ENCODE assay signal across 11 cellular contexts in genomic region chr3:151770941-151771340, GRCh38. TPM values are rescaled to one million over a fixed set of nuclear protein-coding genes. Genes with fewer than 3 reads are reported as not detected.
A peak's percentile ranks its signal among the peaks of the same experiment; 100 is the strongest.
DNase-seq lines count a peak whose midpoint lies in the region; ATAC-seq and TF ChIP-seq lines count a peak whose summit lies in the region.
"Had no signal": no experiment of that assay in that cellular context is flagged by ENCODE, and none has a peak within 500 bp of the region (broad histone marks: within the 10 kb centered on the region; RNA-seq: fewer than 3 reads in every experiment).

No MANE protein-coding gene starts in this region.

- no peaks in the 10 kb centered on the region for H3K36me3 ChIP-seq in Karpas-422 (ENCODE audit: insufficient read depth, low read length)

- H3K4me1 ChIP-seq in Karpas-422 (ENCODE audit: low read length) = no peaks in the 10 kb centered on the region

- H3K4me3 ChIP-seq in AG10803 (ENCODE audit: low read length) (no peak overlapping the region), fibroblast of the aortic adventitia (ENCODE audit: low read depth, low read length) (peak overlapping the region; percentile 4), Karpas-422 (ENCODE audit: low read length) (no peak overlapping the region)

- TF ChIP-seq CTCF in AG10803 (conservative IDR thresholded peaks at IDR 0.05; ENCODE audit: low read length) = no peak
- no peak for TF ChIP-seq CTCF in fibroblast of the aortic adventitia (IDR thresholded peaks at IDR 0.05; ENCODE audit: insufficient read depth, low read length)
- no peak for TF ChIP-seq CTCF in osteocyte (IDR thresholded peaks at IDR 0.05)

- H3K27me3 Mint-ChIP-seq in osteocyte (ENCODE audit: unreplicated experiment) = no peaks in the 10 kb centered on the region
- H3K27me3 Mint-ChIP-seq: activated naive CD8-positive, alpha-beta T cell treated with anti-CD3 and anti-CD28 coated beads, Interleukin-2, amount 10 ng/mL, durations not matched to agents 7 days and 5 days had no signal

- H3K79me2 ChIP-seq in Karpas-422 (ENCODE audit: low read length) = no peaks in the 10 kb centered on the region

- no peaks in the 10 kb centered on the region for H3K36me3 Mint-ChIP-seq in osteocyte (ENCODE audit: unreplicated experiment)
- H3K36me3 Mint-ChIP-seq: activated naive CD8-positive, alpha-beta T cell treated with anti-CD3 and anti-CD28 coated beads, Interleukin-2, amount 10 ng/mL, durations not matched to agents 7 days and 5 days had no signal

- H3K27ac ChIP-seq in Karpas-422 (ENCODE audit: low read length) = no peak overlapping the region
- H3K27ac ChIP-seq: C4-2B had no signal

- no peaks in the 10 kb centered on the region for H3K9me2 ChIP-seq in Karpas-422 (replicated peaks; ENCODE audit: insufficient read depth, low read length)

- in situ Hi-C loops in SK-MEL-5 (cut with HindIII; ENCODE audit: low pct_unique_long_range_greater_than_20kb, low sequenced_read_pairs) = no loop called here

- ATAC-seq in GM18861 (IDR thresholded peaks at IDR 0.05; ENCODE audit: unreplicated experiment) = no peak

- H3K27ac Mint-ChIP-seq in osteocyte (ENCODE audit: unreplicated experiment) = peak overlapping the region; percentile 86
- H3K27ac Mint-ChIP-seq: activated naive CD8-positive, alpha-beta T cell treated with anti-CD3 and anti-CD28 coated beads, Interleukin-2, amount 10 ng/mL, durations not matched to agents 7 days and 5 days; T-helper 2 cell treated with Interferon-gamma antibody and Interleukin-4, amounts not matched to agents 5 μg/mL and 100 μg/mL, for 36 hours had no signal

- no peak overlapping the region for H3K4me3 Mint-ChIP-seq in osteocyte (ENCODE audit: unreplicated experiment)
- H3K4me3 Mint-ChIP-seq: activated naive CD8-positive, alpha-beta T cell treated with anti-CD3 and anti-CD28 coated beads, Interleukin-2, amount 10 ng/mL, durations not matched to agents 7 days and 5 days; T-helper 2 cell treated with Interferon-gamma antibody and Interleukin-4, amounts not matched to agents 5 μg/mL and 100 μg/mL, for 36 hours had no signal

- no peak overlapping the region for H2AFZ ChIP-seq in Karpas-422 (ENCODE audit: low read length)

- H3K9me3 Mint-ChIP-seq in osteocyte (ENCODE audit: unreplicated experiment) = no peaks in the 10 kb centered on the region
- H3K9me3 Mint-ChIP-seq: activated naive CD8-positive, alpha-beta T cell treated with anti-CD3 and anti-CD28 coated beads, Interleukin-2, amount 10 ng/mL, durations not matched to agents 7 days and 5 days; T-helper 2 cell treated with Interferon-gamma antibody and Interleukin-4, amounts not matched to agents 5 μg/mL and 100 μg/mL, for 36 hours had no signal

- peaks cover 37% of the 10 kb centered on the region for H3K4me1 Mint-ChIP-seq in osteocyte (ENCODE audit: unreplicated experiment)
- H3K4me1 Mint-ChIP-seq: activated naive CD8-positive, alpha-beta T cell treated with anti-CD3 and anti-CD28 coated beads, Interleukin-2, amount 10 ng/mL, durations not matched to agents 7 days and 5 days had no signal

- no peak overlapping the region for H3K4me2 ChIP-seq in Karpas-422 (ENCODE audit: low read depth, low read length, poor library complexity, severe bottlenecking)

- DNase-seq in AG10803 (ENCODE audit: low read depth) (peak; percentile 55), SK-MEL-5 (ENCODE audit: low read depth, low spot score) (peak; percentile 79), fibroblast of the aortic adventitia (ENCODE audit: low read depth) (peak; percentile 67), osteocyte (ENCODE audit: extremely low spot score, unreplicated experiment) (no peak), HCEC 1CT (no peak), T-helper 2 cell (no peak), Karpas-422 (no peak)
- DNase-seq: activated naive CD8-positive, alpha-beta T cell treated with anti-CD3 and anti-CD28 coated beads, Interleukin-2, amount 10 ng/mL, durations not matched to agents 7 days and 5 days had no signal

- no peak overlapping the region for H3K9ac ChIP-seq in Karpas-422 (ENCODE audit: low read length)

- no peaks in the 10 kb centered on the region for H3K27me3 ChIP-seq in Karpas-422 (ENCODE audit: low read length)

- H3K9me3 ChIP-seq in Karpas-422 (ENCODE audit: low read length) = no peaks in the 10 kb centered on the region

- no peaks in the 10 kb centered on the region for H4K20me1 ChIP-seq in Karpas-422 (ENCODE audit: insufficient read depth, low read depth, low read length)

RNA-seq across cellular contexts. Expression of gene AADACL2, which starts 37.2 kb away (rescaled TPM):
- total RNA-seq in SK-MEL-5 (2014; rRNA removed; shearing (Covaris generic)) = not detected in 2 replicates
- polyA plus RNA-seq in SK-MEL-5 (2015; cell fraction: cytosol; rRNA removed) = not detected in 2 replicates
- polyA plus RNA-seq in SK-MEL-5 (2015; cell fraction: nucleus; rRNA removed) = not detected in 2 replicates
- total RNA-seq in fibroblast of the aortic adventitia (ENCODE audit: low replicate concordance) = 0.90 TPM in 1 of 2 replicates, not detected in the other
- total RNA-seq in osteocyte = not detected in 2 replicates
- total RNA-seq in Karpas-422 (2014; rRNA removed; shearing (Covaris generic); ENCODE audit: low replicate concordance) = not detected in 2 replicates
- total RNA-seq: activated naive CD8-positive, alpha-beta T cell treated with anti-CD3 and anti-CD28 coated beads, Interleukin-2, amount 10 ng/mL, durations not matched to agents 7 days and 5 days had no signal

RNA-seq across cellular contexts. Expression of gene AADAC, which starts 43.0 kb away (rescaled TPM):
- not detected in 2 replicates for total RNA-seq in SK-MEL-5 (2014; rRNA removed; shearing (Covaris generic))
- polyA plus RNA-seq in SK-MEL-5 (2015; cell fraction: cytosol; rRNA removed) = not detected in 2 replicates
- not detected in 2 replicates for polyA plus RNA-seq in SK-MEL-5 (2015; cell fraction: nucleus; rRNA removed)
- 23.3 and 138 TPM in 2 replicates for total RNA-seq in fibroblast of the aortic adventitia (ENCODE audit: low replicate concordance)
- not detected in 2 replicates for total RNA-seq in osteocyte
- not detected in 2 replicates for total RNA-seq in Karpas-422 (2014; rRNA removed; shearing (Covaris generic); ENCODE audit: low replicate concordance)
- total RNA-seq: activated naive CD8-positive, alpha-beta T cell treated with anti-CD3 and anti-CD28 coated beads, Interleukin-2, amount 10 ng/mL, durations not matched to agents 7 days and 5 days had no signal

Comparison
In these comparisons a context has a peak if more than half of its experiments do, and no peak if none do; other contexts are left out.
1. DNase-seq: peak in AG10803 (single experiment), SK-MEL-5 (single experiment) and fibroblast of the aortic adventitia (single experiment); none in osteocyte (single experiment), HCEC 1CT (single experiment), T-helper 2 cell (0 of 5) and Karpas-422 (single experiment).
2. RNA of gene AADAC, which starts 43.0 kb away (total RNA-seq): 23.3 to 138 TPM in fibroblast of the aortic adventitia; not detected in SK-MEL-5, not detected in osteocyte and not detected in Karpas-422; every median in the first group is over 10 times any median in the second.